In genomic region chr15:41521614-41522013, GRCh38 we compare ENCODE assay signal across 1 cellular context.
TF ChIP-seq lines count a peak whose summit lies in the region.

No MANE protein-coding gene starts in this region.

TF ChIP-seq in K562, 482 proteins besides CTCF, POLR2A, EP300 and RAD21:
- TF ChIP-seq CCAR2 (IDR thresholded peaks at IDR 0.05; ENCODE audit: low read depth, low read length) (no peak), ZNF165 (CRISPR knock-in tag; IDR thresholded peaks at IDR 0.05; ENCODE audit: borderline replicate concordance) (no peak), TAF1 (IDR thresholded peaks at IDR 0.05; ENCODE audit: control insufficient read depth, extremely low read depth, insufficient read depth, low read length, severe bottlenecking) (peak; percentile 7), EGR1 (conservative IDR thresholded peaks at IDR 0.05) (no peak), POLR2G (IDR thresholded peaks at IDR 0.05; ENCODE audit: low read depth, low read length) (peak; percentile 49), MECOM (CRISPR knock-in tag; IDR thresholded peaks at IDR 0.05) (no peak), TEAD2 (tag; IDR thresholded peaks at IDR 0.05) (no peak)
